In the genomic region with DNA sequence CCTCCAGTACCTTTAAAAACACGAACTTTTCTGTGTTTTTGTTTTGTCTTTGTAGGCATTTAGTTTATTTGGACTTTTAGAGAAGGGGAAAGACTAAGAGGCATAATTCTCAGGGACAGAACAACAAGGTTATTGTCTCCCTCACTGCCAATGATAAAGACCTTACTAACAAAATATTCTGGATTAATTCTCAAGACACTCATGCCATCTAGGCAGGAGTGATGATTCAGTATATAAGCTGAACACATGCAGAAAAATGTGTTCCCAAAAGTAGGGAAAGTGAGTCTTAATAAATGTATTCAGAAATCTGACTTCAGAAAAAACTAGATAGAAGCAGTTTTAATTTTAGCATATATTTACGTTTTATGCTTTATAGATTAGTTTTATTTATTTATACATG, we compare ENCODE assay signal across 33 cellular contexts. TPM values are rescaled to one million over a fixed set of nuclear protein-coding genes. Genes with fewer than 3 reads are reported as not detected.
"Had no signal": no experiment of that assay in that cellular context is flagged by ENCODE, and none has a peak within 500 bp of the region (broad histone marks: within the 10 kb centered on the region; RNA-seq: fewer than 3 reads in every experiment).

No MANE protein-coding gene starts in this region.

- H3K27me3 ChIP-seq: brain microvascular endothelial cell, Peyer's patch, SJSA1 had no signal

- DNase-seq: activated B cell treated with CpG ODN at 0.5 μM for 24 hours; activated CD4-positive, alpha-beta memory T cell treated with anti-CD3 and anti-CD28 coated beads for 36 hours; activated CD4-positive, alpha-beta T cell treated with anti-CD3 and anti-CD28 coated beads for 4 hours; activated CD4-positive, alpha-beta T cell treated with anti-CD3 and anti-CD28 coated beads, Interleukin-2, amount 50 U/mL, for 1 hour; activated CD4-positive, CD25-positive, alpha-beta regulatory T cell treated with anti-CD3 and anti-CD28 coated beads, Interleukin-2, amount 50 U/mL, for 72 hours; activated CD8-positive, alpha-beta memory T cell treated with anti-CD3 and anti-CD28 coated beads, Interleukin-2, amount 50 U/mL, for 4 hours; activated gamma-delta T cell treated with Interleukin-2 at 50 U/mL for 16 hours; activated naive CD4-positive, alpha-beta T cell treated with anti-CD3 and anti-CD28 coated beads for 36 hours; activated T-cell treated with anti-CD3 and anti-CD28 coated beads for 4 hours; activated T-cell treated with anti-CD3 and anti-CD28 coated beads, Interleukin-2, amount 50 U/mL, for 4 hours; anterior cingulate cortex; brain microvascular endothelial cell; central memory CD4-positive, alpha-beta T cell; NCI-H1105; NCI-H1417 treated with DMSO at 0.1 percent for 48 hours; NCI-H1930; NCI-H2081 treated with DMSO at 0.1 percent for 48 hours; NCI-H345; NCI-H524 treated with DMSO at 0.1 percent for 48 hours; NK-92 treated with Interleukin-12 subunit alpha and Interleukin-12 subunit beta, amount 100 ng/mL, for 24 hours; PC-3; Peyer's patch; RPMI8226; SHP77 treated with DMSO at 0.1 percent for 48 hours; T-cell; T-helper 17 cell; T-helper 9 cell had no signal

- H3K27ac ChIP-seq: brain microvascular endothelial cell, Peyer's patch, SJSA1, VCaP had no signal

- H3K36me3 ChIP-seq: brain microvascular endothelial cell, Peyer's patch, SJSA1 had no signal

- H3K4me3 ChIP-seq: Peyer's patch, SJSA1 had no signal

- H3K4me1 ChIP-seq: Peyer's patch had no signal

- H3K36me3 Mint-ChIP-seq: activated naive CD4-positive, alpha-beta T cell treated with anti-CD3 and anti-CD28 coated beads, Interleukin-2, amount 50 U/mL, for 72 hours had no signal

- H3K4me1 Mint-ChIP-seq: activated B cell treated with CpG ODN at 0.5 μM for 24 hours, T-cell, T-helper 17 cell had no signal

- H3K9me3 Mint-ChIP-seq: activated B cell treated with CpG ODN at 0.5 μM for 24 hours; activated CD4-positive, alpha-beta memory T cell treated with anti-CD3 and anti-CD28 coated beads for 36 hours; activated naive CD4-positive, alpha-beta T cell treated with anti-CD3 and anti-CD28 coated beads for 36 hours; activated naive CD4-positive, alpha-beta T cell treated with anti-CD3 and anti-CD28 coated beads, Interleukin-2, amount 50 U/mL, for 72 hours; activated T-cell treated with anti-CD3 and anti-CD28 coated beads, Interleukin-2, amount 50 U/mL, for 4 hours; activated T-helper 1 cell treated with anti-CD3 and anti-CD28 coated beads, Interleukin-12 subunit alpha, Interleukin-12 subunit beta, Interleukin-2, Interleukin-4 antibody, amounts not matched to agents 30 ng/mL and 10 ng/mL and 1 ng/mL, durations not matched to agents 14 hours and 24 hours and 36 hours; T-cell had no signal

- ATAC-seq: activated naive CD4-positive, alpha-beta T cell treated with anti-CD3 and anti-CD28 coated beads, Interleukin-2, amount 50 U/mL, for 72 hours; activated T-cell treated with anti-CD3 and anti-CD28 coated beads, Interleukin-2, amount 50 U/mL, for 4 hours; PC-3; SK-N-SH treated with all-trans-retinoic acid at 6 μM for 48 hours; T-cell; T-helper 17 cell had no signal

- H3K4me3 Mint-ChIP-seq: activated B cell treated with CpG ODN at 0.5 μM for 24 hours; activated CD4-positive, alpha-beta memory T cell treated with anti-CD3 and anti-CD28 coated beads for 36 hours; activated naive CD4-positive, alpha-beta T cell treated with anti-CD3 and anti-CD28 coated beads for 36 hours; activated T-cell treated with anti-CD3 and anti-CD28 coated beads, Interleukin-2, amount 50 U/mL, for 4 hours; activated T-helper 1 cell treated with anti-CD3 and anti-CD28 coated beads, Interleukin-12 subunit alpha, Interleukin-12 subunit beta, Interleukin-2, Interleukin-4 antibody, amounts not matched to agents 30 ng/mL and 10 ng/mL and 1 ng/mL, durations not matched to agents 14 hours and 24 hours and 36 hours; T-cell; T-helper 17 cell had no signal

- H3K27me3 Mint-ChIP-seq: activated B cell treated with CpG ODN at 0.5 μM for 24 hours; activated CD4-positive, alpha-beta memory T cell treated with anti-CD3 and anti-CD28 coated beads for 36 hours; T-cell; T-helper 17 cell had no signal

- H3K27ac Mint-ChIP-seq: activated B cell treated with CpG ODN at 0.5 μM for 24 hours; activated CD4-positive, alpha-beta memory T cell treated with anti-CD3 and anti-CD28 coated beads for 36 hours; activated naive CD4-positive, alpha-beta T cell treated with anti-CD3 and anti-CD28 coated beads for 36 hours; activated naive CD4-positive, alpha-beta T cell treated with anti-CD3 and anti-CD28 coated beads, Interleukin-2, amount 50 U/mL, for 72 hours; activated T-helper 1 cell treated with anti-CD3 and anti-CD28 coated beads, Interleukin-12 subunit alpha, Interleukin-12 subunit beta, Interleukin-2, Interleukin-4 antibody, amounts not matched to agents 30 ng/mL and 10 ng/mL and 1 ng/mL, durations not matched to agents 14 hours and 24 hours and 36 hours; T-cell; T-helper 17 cell had no signal

- H3K9me3 ChIP-seq: Peyer's patch, SJSA1 had no signal

RNA-seq across cellular contexts. Expression of a gene that starts 17.4 kb away (rescaled TPM):
- total RNA-seq: activated B cell treated with CpG ODN at 0.5 μM for 24 hours; activated CD4-positive, alpha-beta memory T cell treated with anti-CD3 and anti-CD28 coated beads for 36 hours; activated naive CD4-positive, alpha-beta T cell treated with anti-CD3 and anti-CD28 coated beads for 36 hours; activated naive CD4-positive, alpha-beta T cell treated with anti-CD3 and anti-CD28 coated beads, Interleukin-2, amount 50 U/mL, for 72 hours; activated T-cell treated with anti-CD3 and anti-CD28 coated beads, Interleukin-2, amount 50 U/mL, for 4 hours; activated T-helper 1 cell treated with anti-CD3 and anti-CD28 coated beads, Interleukin-12 subunit alpha, Interleukin-12 subunit beta, Interleukin-2, Interleukin-4 antibody, amounts not matched to agents 30 ng/mL and 10 ng/mL and 1 ng/mL, durations not matched to agents 14 hours and 24 hours and 36 hours; NCI-H460; PC-3; SJSA1; T-cell; T-helper 17 cell had no signal

RNA-seq across cellular contexts. Expression of a gene that starts 36.1 kb away (rescaled TPM):
- total RNA-seq: activated B cell treated with CpG ODN at 0.5 μM for 24 hours; activated CD4-positive, alpha-beta memory T cell treated with anti-CD3 and anti-CD28 coated beads for 36 hours; activated naive CD4-positive, alpha-beta T cell treated with anti-CD3 and anti-CD28 coated beads for 36 hours; activated naive CD4-positive, alpha-beta T cell treated with anti-CD3 and anti-CD28 coated beads, Interleukin-2, amount 50 U/mL, for 72 hours; activated T-cell treated with anti-CD3 and anti-CD28 coated beads, Interleukin-2, amount 50 U/mL, for 4 hours; activated T-helper 1 cell treated with anti-CD3 and anti-CD28 coated beads, Interleukin-12 subunit alpha, Interleukin-12 subunit beta, Interleukin-2, Interleukin-4 antibody, amounts not matched to agents 30 ng/mL and 10 ng/mL and 1 ng/mL, durations not matched to agents 14 hours and 24 hours and 36 hours; PC-3; T-cell; T-helper 17 cell had no signal
